25 cellular contexts compared by ENCODE assay signal in genomic region chr14:105437723-105438500, GRCh38. TPM values are rescaled to one million over a fixed set of nuclear protein-coding genes. Genes with fewer than 3 reads are reported as not detected.
"Had no signal": no experiment of that assay in that cellular context is flagged by ENCODE, and none has a peak within 500 bp of the region (broad histone marks: within the 10 kb centered on the region; RNA-seq: fewer than 3 reads in every experiment).

No MANE protein-coding gene starts in this region.

- ATAC-seq: gastrocnemius medialis; natural killer cell; psoas muscle; stimulated activated memory B cell treated with anti-CD40 and anti-IgM and Interleukin-4, amounts not matched to agents 10 μg/mL and 1 μg/mL and 100 μg/mL, for 72 hours; WTC11 had no signal

- H3K4me3 ChIP-seq: esophagus muscularis mucosa, gastrocnemius medialis, ovary, psoas muscle, stomach, suprapubic skin, tibial nerve, uterus had no signal

- H3K36me3 ChIP-seq: gastrocnemius medialis, ovary, uterus had no signal

- H3K4me1 ChIP-seq: gastrocnemius medialis, psoas muscle, uterus had no signal

- H3K27ac ChIP-seq: esophagus muscularis mucosa, gastrocnemius medialis, ovary, psoas muscle, stomach, suprapubic skin, tibial nerve, uterus had no signal

- DNase-seq: activated CD4-positive, alpha-beta T cell treated with anti-CD3 and anti-CD28 coated beads, Interleukin-2, amount 50 U/mL, for 48 hours; activated naive CD4-positive, alpha-beta T cell treated with Interleukin-2 at 50 U/mL for 16 hours; activated naive CD8-positive, alpha-beta T cell treated with anti-CD3 and anti-CD28 coated beads for 36 hours; activated T-cell treated with anti-CD3 and anti-CD28 coated beads, Interleukin-2, amount 50 U/mL, for 48 hours; central memory CD4-positive, alpha-beta T cell; effector memory CD4-positive, alpha-beta T cell; gastrocnemius medialis; hypothalamus; midbrain; natural killer cell; ovary; psoas muscle; stimulated activated CD4-positive, alpha-beta T cell treated with anti-CD3 and anti-CD28 coated beads, Interleukin-15, amount 100 ng/mL, for 24 hours; stomach; T1000; uterus had no signal

- FAIRE-seq: astrocyte, colon, endothelial cell of umbilical vein, small intestine had no signal

- H3K27me3 ChIP-seq: esophagus muscularis mucosa, gastrocnemius medialis, ovary, stomach, suprapubic skin, tibial nerve, uterus had no signal

- H3K9me3 ChIP-seq: esophagus muscularis mucosa, gastrocnemius medialis, ovary, psoas muscle, stomach, suprapubic skin, tibial nerve, uterus had no signal

RNA-seq across cellular contexts. Expression of gene TEX22, which starts 39.6 kb away (rescaled TPM):
- total RNA-seq: gastrocnemius medialis had no signal
